25 cellular contexts compared by ENCODE assay signal in the genomic region with DNA sequence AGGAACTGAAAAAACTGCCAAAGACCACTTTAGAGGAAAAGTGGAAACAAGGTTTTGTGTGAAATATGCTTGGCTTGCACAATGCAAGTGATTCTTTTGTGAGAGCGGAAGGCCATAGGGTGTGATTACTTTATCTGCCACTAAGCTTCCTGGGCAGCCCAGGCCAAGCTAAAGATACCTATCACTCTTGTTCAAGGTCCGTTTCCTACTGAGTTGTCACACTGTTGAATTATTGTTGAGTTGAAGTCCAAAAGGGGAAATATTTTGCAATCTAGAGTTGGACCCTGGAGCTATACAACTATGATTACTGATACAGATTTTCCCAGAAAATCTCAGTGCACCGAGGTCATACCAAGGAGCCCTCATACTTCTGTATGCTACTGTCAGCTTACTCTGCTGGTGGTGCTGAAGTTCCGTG.
DNase-seq lines count a peak whose midpoint lies in the region; ATAC-seq and TF ChIP-seq lines count a peak whose summit lies in the region.
"Had no signal": no experiment of that assay in that cellular context is flagged by ENCODE, and none has a peak within 500 bp of the region (broad histone marks: within the 10 kb centered on the region; RNA-seq: fewer than 3 reads in every experiment).

No MANE protein-coding gene starts in this region.

- peak overlapping the region in 1 of 2 donors; percentile 47 for H3K9ac ChIP-seq in liver (ENCODE audit: low read depth in 1 of 2, low read length in 2 of 2)

- H3K36me3 Mint-ChIP-seq in activated naive CD8-positive, alpha-beta T cell treated with anti-CD3 and anti-CD28 coated beads, Interleukin-2, amount 50 U/mL, for 24 hours (ENCODE audit: low read depth), result no peaks in the 10 kb centered on the region
- H3K36me3 Mint-ChIP-seq in T-cell, result no peaks in the 10 kb centered on the region

- H3K27ac ChIP-seq in right cardiac atrium (ENCODE audit: low read length), result no peak overlapping the region
- H3K27ac ChIP-seq in liver (ENCODE audit: low read depth in 1 of 2, low read length in 2 of 2), result peak overlapping the region; percentile 86 to 87
- H3K27ac ChIP-seq: left lung, RWPE1 had no signal

- CTCF ChIA-PET in T-cell (lab: Charles Lee), result no interaction called here

- ATAC-seq in right cardiac atrium, result peak; percentile 23 to 59
- no peak for ATAC-seq in Right ventricle myocardium inferior
- no peak for ATAC-seq in activated naive CD8-positive, alpha-beta T cell treated with anti-CD3 and anti-CD28 coated beads, Interleukin-2, amount 50 U/mL, for 24 hours
- ATAC-seq in T-cell (replicated peaks in 1 of 4), result no peak
- ATAC-seq in activated CD4-positive, CD25-positive, alpha-beta regulatory T cell treated with anti-CD3 and anti-CD28 coated beads, Interleukin-2, amount 50 U/mL, for 24 hours, result no peak
- ATAC-seq: heart left ventricle, left lung, SK-N-SH treated with all-trans-retinoic acid at 6 μM for 48 hours had no signal

- no peaks in the 10 kb centered on the region for H3K27me3 Mint-ChIP-seq in activated naive CD8-positive, alpha-beta T cell treated with anti-CD3 and anti-CD28 coated beads, Interleukin-2, amount 50 U/mL, for 24 hours
- peaks cover 6 to 14% of the 10 kb centered on the region in 2 donors for H3K27me3 Mint-ChIP-seq in T-cell

- H3K9me3 Mint-ChIP-seq in activated naive CD8-positive, alpha-beta T cell treated with anti-CD3 and anti-CD28 coated beads, Interleukin-2, amount 50 U/mL, for 24 hours, result no peaks in the 10 kb centered on the region
- H3K9me3 Mint-ChIP-seq in T-cell, result peaks cover 0 to 5% (median 2%) of the 10 kb centered on the region in 3 donors
- H3K9me3 Mint-ChIP-seq: activated naive CD4-positive, alpha-beta T cell treated with anti-CD3 and anti-CD28 coated beads for 36 hours; stimulated activated naive CD8-positive, alpha-beta T cell treated with anti-CD3 and anti-CD28 coated beads, Interleukin-15, Interleukin-2, amounts not matched to agents 100 ng/mL and 50 ng/mL, for 24 hours had no signal

- H3K4me1 Mint-ChIP-seq in activated naive CD8-positive, alpha-beta T cell treated with anti-CD3 and anti-CD28 coated beads, Interleukin-2, amount 50 U/mL, for 24 hours, result no peaks in the 10 kb centered on the region
- no peaks in the 10 kb centered on the region for H3K4me1 Mint-ChIP-seq in T-cell

- TF ChIP-seq CTCF in liver (IDR thresholded peaks at IDR 0.05; ENCODE audit: low read depth, low read length, missing input control), result peak; percentile 51

- no peak overlapping the region for H3K4me3 Mint-ChIP-seq in activated naive CD8-positive, alpha-beta T cell treated with anti-CD3 and anti-CD28 coated beads, Interleukin-2, amount 50 U/mL, for 24 hours
- H3K4me3 Mint-ChIP-seq in T-cell, result no peak overlapping the region
- H3K4me3 Mint-ChIP-seq: activated naive CD4-positive, alpha-beta T cell treated with anti-CD3 and anti-CD28 coated beads for 36 hours; activated T-cell treated with anti-CD3 and anti-CD28 coated beads, Interleukin-2, amount 50 U/mL, for 24 hours; stimulated activated naive CD8-positive, alpha-beta T cell treated with anti-CD3 and anti-CD28 coated beads, Interleukin-15, Interleukin-2, amounts not matched to agents 100 ng/mL and 50 ng/mL, for 24 hours had no signal

- intact Hi-C loops in right cardiac atrium (cut with DNase I), result loop anchor here in 2 of 4 donors (5.0 to 10.0 kb wide), 2 partner anchors 47 to 54 kb away; no protein-coding TSS in a partner anchor
- intact Hi-C loops in Right ventricle myocardium inferior (cut with DNase I), result loop anchor here (5.0 kb wide), 1 partner anchor 57 kb away; no protein-coding TSS in a partner anchor

- WGBS in right cardiac atrium, result 39% methylated on average over 4 of the region's 4 CpGs
- 26% methylated on average over 4 of the region's 4 CpGs for WGBS in liver

- peak; percentile 82 to 86 for TF ChIP-seq RAD21 in liver (IDR thresholded peaks at IDR 0.05)

- H3K4me1 ChIP-seq in right cardiac atrium (ENCODE audit: control insufficient read depth, insufficient read depth, low read length) (peaks cover 12% of the 10 kb centered on the region), liver (ENCODE audit: control insufficient read depth in 4 of 4, insufficient read depth in 4 of 4, low read length in 3 of 4) (peaks cover 8 to 37% (median 22%) of the 10 kb centered on the region in 4 donors)

- H3K36me3 ChIP-seq in liver (ENCODE audit: control insufficient read depth in 4 of 4, insufficient read depth in 3 of 4, low read depth in 1 of 4, low read length in 3 of 4), result no peaks in the 10 kb centered on the region
- H3K36me3 ChIP-seq: heart left ventricle, left lung, MG63, tibial artery had no signal

- no peaks in the 10 kb centered on the region for H3K27me3 ChIP-seq in right cardiac atrium (ENCODE audit: control insufficient read depth, insufficient read depth)
- H3K27me3 ChIP-seq in liver (ENCODE audit: control insufficient read depth in 4 of 4, insufficient read depth in 4 of 4, low read length in 3 of 4), result no peaks in the 10 kb centered on the region
- H3K27me3 ChIP-seq: heart left ventricle, left lung, MG63, tibial artery had no signal

- no peaks in the 10 kb centered on the region for H3K9me3 ChIP-seq in right cardiac atrium (ENCODE audit: control insufficient read depth, low read length)
- no peaks in the 10 kb centered on the region for H3K9me3 ChIP-seq in liver (ENCODE audit: control insufficient read depth in 4 of 4, low read length in 3 of 4)
- H3K9me3 ChIP-seq: heart left ventricle, left lung, MG63, tibial artery had no signal

- no peak overlapping the region for H3K27ac Mint-ChIP-seq in activated naive CD8-positive, alpha-beta T cell treated with anti-CD3 and anti-CD28 coated beads, Interleukin-2, amount 50 U/mL, for 24 hours
- no peak overlapping the region for H3K27ac Mint-ChIP-seq in T-cell
- H3K27ac Mint-ChIP-seq: activated naive CD4-positive, alpha-beta T cell treated with anti-CD3 and anti-CD28 coated beads for 36 hours; activated T-cell treated with anti-CD3 and anti-CD28 coated beads, Interleukin-2, amount 50 U/mL, for 24 hours; stimulated activated naive CD8-positive, alpha-beta T cell treated with anti-CD3 and anti-CD28 coated beads, Interleukin-15, Interleukin-2, amounts not matched to agents 100 ng/mL and 50 ng/mL, for 24 hours had no signal

- POLR2A ChIA-PET in T-cell (lab: Charles Lee), result no interaction called here

- H3K4me3 ChIP-seq in right cardiac atrium (ENCODE audit: low read length) (no peak overlapping the region), liver (ENCODE audit: low read depth in 1 of 3, low read length in 3 of 3) (no peak overlapping the region)
- H3K4me3 ChIP-seq: heart left ventricle, left lung, MG63, tibial artery had no signal

- DNase-seq in right cardiac atrium (peak in 1 of 3 donors; percentile 31), Right ventricle myocardium inferior (ENCODE audit: missing footprints) (no peak), amniotic epithelial cell (ENCODE audit: low read depth) (peak; percentile 40), amniotic stem cell (lab: John Stamatoyannopoulos, UW) (no peak), T-cell (no peak)
- no peak for DNase-seq in activated naive CD8-positive, alpha-beta T cell treated with anti-CD3 and anti-CD28 coated beads, Interleukin-2, amount 50 U/mL, for 24 hours
- DNase-seq: activated CD8-positive, alpha-beta memory T cell treated with anti-CD3 and anti-CD28 coated beads for 24 hours; activated naive CD4-positive, alpha-beta T cell treated with anti-CD3 and anti-CD28 coated beads for 36 hours; activated T-cell treated with anti-CD3 and anti-CD28 coated beads, Interleukin-2, amount 50 U/mL, for 24 hours; aorta; GOT3; heart left ventricle; left lung; MG63; NCI-H1436; NCI-H524; nucleus accumbens; stimulated activated CD4-positive, alpha-beta T cell treated with anti-CD3 and anti-CD28 coated beads, Interleukin-12 subunit alpha, Interleukin-12 subunit beta, amount 100 ng/mL, for 4 hours; T1000; tibial artery had no signal

TF ChIP-seq in liver, 16 proteins besides CTCF, POLR2A, EP300 and RAD21 (continues in another document):
- TF ChIP-seq NR2F2 (IDR thresholded peaks at IDR 0.05) (peak; percentile 78), HNF4G (IDR thresholded peaks at IDR 0.05) (peak; percentile 97), ATF3 (IDR thresholded peaks at IDR 0.05) (peak; percentile 60), FOXA1 (IDR thresholded peaks at IDR 0.05) (peak; percentile 45), EGR1 (IDR thresholded peaks at IDR 0.05; ENCODE audit: low read depth in 2 of 2) (peak in 1 of 2 donors; percentile 89), YY1 (IDR thresholded peaks at IDR 0.05) (peak; percentile 56), RXRA (IDR thresholded peaks at IDR 0.05) (peak; percentile 91 to 97)
- TF ChIP-seq, protein P1, sequence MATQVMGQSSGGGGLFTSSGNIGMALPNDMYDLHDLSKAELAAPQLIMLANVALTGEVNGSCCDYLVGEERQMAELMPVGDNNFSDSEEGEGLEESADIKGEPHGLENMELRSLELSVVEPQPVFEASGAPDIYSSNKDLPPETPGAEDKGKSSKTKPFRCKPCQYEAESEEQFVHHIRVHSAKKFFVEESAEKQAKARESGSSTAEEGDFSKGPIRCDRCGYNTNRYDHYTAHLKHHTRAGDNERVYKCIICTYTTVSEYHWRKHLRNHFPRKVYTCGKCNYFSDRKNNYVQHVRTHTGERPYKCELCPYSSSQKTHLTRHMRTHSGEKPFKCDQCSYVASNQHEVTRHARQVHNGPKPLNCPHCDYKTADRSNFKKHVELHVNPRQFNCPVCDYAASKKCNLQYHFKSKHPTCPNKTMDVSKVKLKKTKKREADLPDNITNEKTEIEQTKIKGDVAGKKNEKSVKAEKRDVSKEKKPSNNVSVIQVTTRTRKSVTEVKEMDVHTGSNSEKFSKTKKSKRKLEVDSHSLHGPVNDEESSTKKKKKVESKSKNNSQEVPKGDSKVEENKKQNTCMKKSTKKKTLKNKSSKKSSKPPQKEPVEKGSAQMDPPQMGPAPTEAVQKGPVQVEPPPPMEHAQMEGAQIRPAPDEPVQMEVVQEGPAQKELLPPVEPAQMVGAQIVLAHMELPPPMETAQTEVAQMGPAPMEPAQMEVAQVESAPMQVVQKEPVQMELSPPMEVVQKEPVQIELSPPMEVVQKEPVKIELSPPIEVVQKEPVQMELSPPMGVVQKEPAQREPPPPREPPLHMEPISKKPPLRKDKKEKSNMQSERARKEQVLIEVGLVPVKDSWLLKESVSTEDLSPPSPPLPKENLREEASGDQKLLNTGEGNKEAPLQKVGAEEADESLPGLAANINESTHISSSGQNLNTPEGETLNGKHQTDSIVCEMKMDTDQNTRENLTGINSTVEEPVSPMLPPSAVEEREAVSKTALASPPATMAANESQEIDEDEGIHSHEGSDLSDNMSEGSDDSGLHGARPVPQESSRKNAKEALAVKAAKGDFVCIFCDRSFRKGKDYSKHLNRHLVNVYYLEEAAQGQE (IDR thresholded peaks at IDR 0.05), result peak; percentile 82
- TF ChIP-seq, protein P2, sequence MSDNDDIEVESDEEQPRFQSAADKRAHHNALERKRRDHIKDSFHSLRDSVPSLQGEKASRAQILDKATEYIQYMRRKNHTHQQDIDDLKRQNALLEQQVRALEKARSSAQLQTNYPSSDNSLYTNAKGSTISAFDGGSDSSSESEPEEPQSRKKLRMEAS (IDR thresholded peaks at IDR 0.05), result peak; percentile 99

Comparison
In these comparisons a context has a peak if more than half of its experiments do, and no peak if none do; other contexts are left out.
1. ATAC-seq: peak in right cardiac atrium (2 of 2); none in Right ventricle myocardium inferior (single experiment), activated naive CD8-positive, alpha-beta T cell treated with anti-CD3 and anti-CD28 coated beads, Interleukin-2, amount 50 U/mL, for 24 hours (single experiment), T-cell (0 of 4) and activated CD4-positive, CD25-positive, alpha-beta regulatory T cell treated with anti-CD3 and anti-CD28 coated beads, Interleukin-2, amount 50 U/mL, for 24 hours (0 of 2).